ENCODE assay signal across 12 cellular contexts in genomic region chr9:87276327-87276841, GRCh38.
DNase-seq lines count a peak whose midpoint lies in the region; ATAC-seq and TF ChIP-seq lines count a peak whose summit lies in the region.
"Had no signal": no experiment of that assay in that cellular context is flagged by ENCODE, and none has a peak within 500 bp of the region (broad histone marks: within the 10 kb centered on the region; RNA-seq: fewer than 3 reads in every experiment).

No MANE protein-coding gene starts in this region.

- H3K4me2 ChIP-seq in KMS-11: peak overlapping the region; percentile 25

- H3K9ac ChIP-seq in KMS-11: no peak overlapping the region

- TF ChIP-seq CTCF in KMS-11 (conservative IDR thresholded peaks at IDR 0.05; ENCODE audit: low read depth, low read length) (no peak), cardiac fibroblast (IDR thresholded peaks at IDR 0.05; ENCODE audit: low read depth, low read length) (no peak), nephron (IDR thresholded peaks at IDR 0.05; ENCODE audit: unreplicated experiment in 3 of 3) (no peak)

- no peaks in the 10 kb centered on the region for H3K79me2 ChIP-seq in KMS-11 (ENCODE audit: insufficient read depth, low read depth)

- peaks cover 8% of the 10 kb centered on the region for H3K27me3 ChIP-seq in CD8-positive, alpha-beta memory T cell (ENCODE audit: insufficient read depth, low read length, poor library complexity, severe bottlenecking)
- peaks cover 88% of the 10 kb centered on the region for H3K27me3 ChIP-seq in KMS-11 (ENCODE audit: insufficient read depth, low read depth)
- H3K27me3 ChIP-seq: tibial artery had no signal

- POLR2A ChIA-PET in CD8-positive, alpha-beta memory T cell (lab: Charles Lee): no interaction called here

- no peaks in the 10 kb centered on the region for H3K36me3 ChIP-seq in CD8-positive, alpha-beta memory T cell (ENCODE audit: insufficient read depth, low read length)
- no peaks in the 10 kb centered on the region for H3K36me3 ChIP-seq in KMS-11 (ENCODE audit: insufficient read depth)
- H3K36me3 ChIP-seq: tibial artery had no signal

- CTCF ChIA-PET in CD8-positive, alpha-beta memory T cell (lab: Charles Lee): no interaction called here

- H3K9me3 ChIP-seq in CD8-positive, alpha-beta memory T cell (ENCODE audit: low read length): no peaks in the 10 kb centered on the region
- H3K9me3 ChIP-seq: tibial artery had no signal

- peak in 1 of 5 donors; percentile 37 for DNase-seq in CD8-positive, alpha-beta memory T cell
- DNase-seq in cardiac fibroblast (ENCODE audit: low read depth in 2 of 2): peak; percentile 76 to 92
- DNase-seq in NCI-H774 (lab: John Stamatoyannopoulos, UW): no peak
- DNase-seq in caudate nucleus (lab: John Stamatoyannopoulos, UW): no peak
- DNase-seq in COLO829 (ENCODE audit: low spot score): no peak
- DNase-seq: tibial artery had no signal

- H2AFZ ChIP-seq in KMS-11 (ENCODE audit: low read depth): no peak overlapping the region

- no peak overlapping the region for H3K4me3 ChIP-seq in CD8-positive, alpha-beta memory T cell (ENCODE audit: low read length)
- H3K4me3 ChIP-seq in KMS-11 (IDR thresholded peaks at IDR 0.05; ENCODE audit: insufficient read depth, low read depth, low read length): no peak overlapping the region
- no peak overlapping the region for H3K4me3 ChIP-seq in cardiac fibroblast (replicated peaks in 1 of 2; ENCODE audit: low read depth in 2 of 2, low read length in 2 of 2)
- H3K4me3 ChIP-seq: coronary artery, tibial artery had no signal

- no peaks in the 10 kb centered on the region; the same call in none of the 2 replicates for H4K20me1 ChIP-seq in KMS-11 (ENCODE audit: insufficient read depth)

- peak overlapping the region in 6 of 8 donors; percentile 11 to 77 (median 50) for H3K27ac Mint-ChIP-seq in CD8-positive, alpha-beta memory T cell
- peak overlapping the region in 2 of 3 experiments; percentile 29 to 47 for H3K27ac Mint-ChIP-seq in nephron

- ATAC-seq in GM21619 (IDR thresholded peaks at IDR 0.05; ENCODE audit: unreplicated experiment): no peak
- ATAC-seq: HCT116 had no signal

- peaks cover 0 to 11% of the 10 kb centered on the region in 2 donors for H3K27me3 Mint-ChIP-seq in CD8-positive, alpha-beta memory T cell
- peaks cover 3% of the 10 kb centered on the region for H3K27me3 Mint-ChIP-seq in nephron (ENCODE audit: low read depth)

- H3K9me3 Mint-ChIP-seq in CD8-positive, alpha-beta memory T cell: no peaks in the 10 kb centered on the region
- H3K9me3 Mint-ChIP-seq in nephron: no peaks in the 10 kb centered on the region

- peak overlapping the region; percentile 17 to 80 (median 62) for H3K4me3 Mint-ChIP-seq in CD8-positive, alpha-beta memory T cell
- no peak overlapping the region for H3K4me3 Mint-ChIP-seq in nephron
- H3K4me3 Mint-ChIP-seq: neural crest cell had no signal

- peaks cover 55 to 64% (median 56%) of the 10 kb centered on the region in 3 donors for H3K4me1 Mint-ChIP-seq in CD8-positive, alpha-beta memory T cell
- peaks cover 25% of the 10 kb centered on the region for H3K4me1 Mint-ChIP-seq in nephron

- no peak overlapping the region for H3K27ac ChIP-seq in CD8-positive, alpha-beta memory T cell (ENCODE audit: low read depth, low read length)
- H3K27ac ChIP-seq in KMS-11: peak overlapping the region; percentile 0; the same call in 1 of the 2 replicates
- no peak overlapping the region for H3K27ac ChIP-seq in caudate nucleus (ENCODE audit: low read depth, low read length)
- H3K27ac ChIP-seq: coronary artery had no signal

- peaks cover 40% of the 10 kb centered on the region for H3K4me1 ChIP-seq in CD8-positive, alpha-beta memory T cell (ENCODE audit: insufficient read depth, low read length)
- H3K4me1 ChIP-seq in KMS-11 (ENCODE audit: low read depth, poor library complexity, severe bottlenecking): peaks cover 39% of the 10 kb centered on the region

- H3K36me3 Mint-ChIP-seq in CD8-positive, alpha-beta memory T cell: peaks cover 0 to 9% (median 0%) of the 10 kb centered on the region in 3 donors
- H3K36me3 Mint-ChIP-seq in nephron (ENCODE audit: low read depth): no peaks in the 10 kb centered on the region

Comparison
In these comparisons a context has a peak if more than half of its experiments do, and no peak if none do; other contexts are left out.
1. DNase-seq: peak in cardiac fibroblast (2 of 2); none in NCI-H774 (single experiment), caudate nucleus (0 of 61) and COLO829 (single experiment).
2. H3K4me3 Mint-ChIP-seq: peak in CD8-positive, alpha-beta memory T cell (7 of 7); none in nephron (0 of 3).